ENCODE assay signal across 9 cellular contexts in genomic region chr6:111759836-111760785, GRCh38.
A peak's percentile ranks its signal among the peaks of the same experiment; 100 is the strongest.
DNase-seq lines count a peak whose midpoint lies in the region; ATAC-seq, FAIRE-seq and TF ChIP-seq lines count a peak whose summit lies in the region.
"Had no signal": no experiment of that assay in that cellular context is flagged by ENCODE, and none has a peak within 500 bp of the region (broad histone marks: within the 10 kb centered on the region; RNA-seq: fewer than 3 reads in every experiment).

No MANE protein-coding gene starts in this region.

- POLR2A ChIA-PET in T-cell (lab: Charles Lee), result interaction anchor here (0.6 to 1.4 kb wide), 19 partner anchors 9 to 885 kb away, joined by 3 to 10 read pairs (median 4); partner anchors contain the start of gene AMD1 (in 1 of the 2)

- H4K20me1 ChIP-seq in neural progenitor cell (ENCODE audit: low read depth), result peaks cover 6% of the 10 kb centered on the region

- peaks cover 92 to 95% (median 95%) of the 10 kb centered on the region in 3 donors for H3K4me1 Mint-ChIP-seq in T-cell
- H3K4me1 Mint-ChIP-seq in effector memory CD8-positive, alpha-beta T cell (ENCODE audit: low read depth in 2 of 2), result peaks cover 73 to 92% of the 10 kb centered on the region in 2 donors
- peaks cover 58% of the 10 kb centered on the region for H3K4me1 Mint-ChIP-seq in neural progenitor cell

- H3F3A ChIP-seq in neural progenitor cell (ENCODE audit: low read depth), result peaks cover 10% of the 10 kb centered on the region

- H3K9me3 ChIP-seq in BE2C, result no peaks in the 10 kb centered on the region
- no peaks in the 10 kb centered on the region for H3K9me3 ChIP-seq in neural progenitor cell (ENCODE audit: low read depth)
- H3K9me3 ChIP-seq in kidney (ENCODE audit: control insufficient read depth in 1 of 2, low read length in 2 of 2), result no peaks in the 10 kb centered on the region

- H3K4me3 ChIP-seq in BE2C (ENCODE audit: low read depth, low read length), result no peak overlapping the region
- H3K4me3 ChIP-seq in neural progenitor cell, result no peak overlapping the region
- no peak overlapping the region for H3K4me3 ChIP-seq in kidney (ENCODE audit: low read length in 2 of 2)

- intact Hi-C loops in kidney (cut with DNase I), result no loop called here

- CTCF ChIA-PET in T-cell (lab: Charles Lee), result interaction anchor here (0.6 to 1.5 kb wide), 12 partner anchors 8 to 230 kb away, joined by 3 to 7 read pairs (median 4); partner anchors contain the start of gene FYN (in 1 of the 2)

- H3K4me3 Mint-ChIP-seq in T-cell (peak overlapping the region; percentile 91 to 98 (median 95)), neural progenitor cell (no peak overlapping the region)
- H3K4me3 Mint-ChIP-seq in effector memory CD8-positive, alpha-beta T cell, result peak overlapping the region; percentile 91 to 96

- H2AFZ ChIP-seq in neural progenitor cell (replicated peaks), result no peak overlapping the region

- peak overlapping the region; percentile 8 for H3K4me2 ChIP-seq in neural progenitor cell

- DNase-seq in BE2C (peak; percentile 28), T-cell (peak in 27 of 34 experiments; percentile 38 to 76 (median 58)), neural progenitor cell (ENCODE audit: low spot score) (peak; percentile 45), NCI-H226 (no peak), kidney (no peak), GM12892 (ENCODE audit: insufficient read length) (no peak), GM12891 (ENCODE audit: insufficient read length, low spot score) (no peak)
- DNase-seq in effector memory CD8-positive, alpha-beta T cell, result peak; percentile 60 to 66 (median 64)
- DNase-seq: NCI-H1048 had no signal

- no peaks in the 10 kb centered on the region for H3K9me3 Mint-ChIP-seq in T-cell
- H3K9me3 Mint-ChIP-seq in effector memory CD8-positive, alpha-beta T cell, result no peaks in the 10 kb centered on the region
- peaks cover 6% of the 10 kb centered on the region for H3K9me3 Mint-ChIP-seq in neural progenitor cell

- H3K79me2 ChIP-seq in neural progenitor cell (ENCODE audit: low read depth), result peaks cover 14% of the 10 kb centered on the region

- H3K27me3 ChIP-seq in BE2C (no peaks in the 10 kb centered on the region), neural progenitor cell (no peaks in the 10 kb centered on the region)

- H3K36me3 Mint-ChIP-seq in T-cell (peaks cover 20% of the 10 kb centered on the region), neural progenitor cell (peaks cover 34% of the 10 kb centered on the region)
- H3K36me3 Mint-ChIP-seq in effector memory CD8-positive, alpha-beta T cell (ENCODE audit: insufficient read depth), result peaks cover 88% of the 10 kb centered on the region

- H3K4me1 ChIP-seq in BE2C, result peaks cover 34% of the 10 kb centered on the region
- H3K4me1 ChIP-seq in neural progenitor cell, result peaks cover 36% of the 10 kb centered on the region
- H3K4me1 ChIP-seq in kidney (ENCODE audit: control insufficient read depth in 1 of 2, insufficient read depth in 1 of 2, low read depth in 1 of 2, low read length in 2 of 2), result peaks cover 3 to 9% of the 10 kb centered on the region in 2 donors

- no peak for TF ChIP-seq CTCF in BE2C (IDR thresholded peaks at IDR 0.05; ENCODE audit: low read depth, low read length)
- TF ChIP-seq CTCF in neural progenitor cell (IDR thresholded peaks at IDR 0.05), result no peak
- no peak for TF ChIP-seq CTCF in kidney (IDR thresholded peaks at IDR 0.05; ENCODE audit: borderline replicate concordance, extremely low read depth, insufficient read depth)

- H3K27ac ChIP-seq in neural progenitor cell (no peak overlapping the region), kidney (ENCODE audit: low read depth in 2 of 2, low read length in 2 of 2) (peak overlapping the region in 1 of 2 donors; percentile 26)

- peaks cover 14% of the 10 kb centered on the region for H3K36me3 ChIP-seq in BE2C
- no peaks in the 10 kb centered on the region for H3K36me3 ChIP-seq in neural progenitor cell
- no peaks in the 10 kb centered on the region for H3K36me3 ChIP-seq in kidney (ENCODE audit: control insufficient read depth in 1 of 2, insufficient read depth in 2 of 2, low read length in 2 of 2)

- TF ChIP-seq POLR2A in GM12892 (IDR thresholded peaks at IDR 0.05; ENCODE audit: low read depth, low read length) (no peak), GM12891 (IDR thresholded peaks at IDR 0.05; ENCODE audit: low read depth, low read length) (no peak)

- FAIRE-seq in kidney (lab: Jason Lieb, UNC) (no peak), GM12892 (lab: Jason Lieb, UNC) (no peak), GM12891 (lab: Jason Lieb, UNC) (no peak)

- peak overlapping the region; percentile 97 to 99 for H3K27ac Mint-ChIP-seq in T-cell
- peak overlapping the region; percentile 100 for H3K27ac Mint-ChIP-seq in effector memory CD8-positive, alpha-beta T cell
- H3K27ac Mint-ChIP-seq in neural progenitor cell, result no peak overlapping the region

- peak; percentile 38 to 74 (median 45) for ATAC-seq in T-cell (replicated peaks in 1 of 4)
- peak; percentile 61 for ATAC-seq in effector memory CD8-positive, alpha-beta T cell (replicated peaks)

- no peaks in the 10 kb centered on the region for H3K27me3 Mint-ChIP-seq in T-cell
- H3K27me3 Mint-ChIP-seq in effector memory CD8-positive, alpha-beta T cell, result no peaks in the 10 kb centered on the region
- no peaks in the 10 kb centered on the region for H3K27me3 Mint-ChIP-seq in neural progenitor cell (ENCODE audit: insufficient read depth, low read depth)

- H3K9ac ChIP-seq in neural progenitor cell (no peak overlapping the region), kidney (ENCODE audit: low read length in 2 of 2) (no peak overlapping the region)

TF ChIP-seq in GM12891, 5 proteins besides CTCF, POLR2A, EP300 and RAD21:
- no peak for TF ChIP-seq TAF1 (IDR thresholded peaks at IDR 0.05; ENCODE audit: low read depth, low read length)
- no peak for TF ChIP-seq POU2F2 (IDR thresholded peaks at IDR 0.05; ENCODE audit: low read depth, low read length)
- no peak for TF ChIP-seq SPI1 (IDR thresholded peaks at IDR 0.05; ENCODE audit: low read depth, low read length)
- no peak for TF ChIP-seq PAX5 (IDR thresholded peaks at IDR 0.05; ENCODE audit: insufficient read depth, low read length, severe bottlenecking)
- TF ChIP-seq POLR2AphosphoS5 (IDR thresholded peaks at IDR 0.05; ENCODE audit: low read depth, low read length), result no peak

Comparison
In these comparisons a context has a peak if more than half of its experiments do, and no peak if none do; other contexts are left out.
1. DNase-seq: peak in BE2C (single experiment), T-cell (27 of 34), effector memory CD8-positive, alpha-beta T cell (3 of 3) and neural progenitor cell (single experiment); none in NCI-H226 (single experiment), kidney (single experiment), GM12892 (single experiment) and GM12891 (single experiment).